In the genomic region with DNA sequence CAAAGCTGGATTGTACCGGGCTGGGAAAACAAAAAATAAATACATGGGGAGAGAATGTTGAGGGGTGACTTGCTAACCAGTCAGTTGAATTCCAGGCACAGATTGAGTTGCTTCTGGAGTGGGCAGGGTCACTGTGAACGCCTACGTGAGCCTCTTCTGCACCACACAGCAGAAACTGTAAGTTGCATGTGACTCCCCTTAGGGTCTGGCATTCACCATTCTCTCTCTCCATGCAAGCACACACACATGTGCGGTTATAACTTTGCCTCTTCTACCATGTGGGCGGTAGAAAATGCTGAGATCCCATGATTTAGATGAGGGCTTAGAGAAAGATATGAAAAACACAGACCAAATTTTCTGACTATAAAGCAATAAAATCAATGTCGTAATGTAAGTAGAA, we compare ENCODE assay signal across 23 cellular contexts.
A peak's percentile ranks its signal among the peaks of the same experiment; 100 is the strongest.
DNase-seq lines count a peak whose midpoint lies in the region; ATAC-seq and TF ChIP-seq lines count a peak whose summit lies in the region.
"Had no signal": no experiment of that assay in that cellular context is flagged by ENCODE, and none has a peak within 500 bp of the region (broad histone marks: within the 10 kb centered on the region; RNA-seq: fewer than 3 reads in every experiment).

No MANE protein-coding gene starts in this region.

- H4K5ac ChIP-seq in IMR-90 (ENCODE audit: low read depth, low read length) = peak overlapping the region; percentile 95

- H3K4me3 ChIP-seq in IMR-90 (ENCODE audit: insufficient read depth, low read depth, low read length) (no peak overlapping the region), smooth muscle cell (no peak overlapping the region)
- H3K4me3 ChIP-seq: ascending aorta, ovary, PC-9 had no signal

- H3K9ac ChIP-seq in IMR-90 (ENCODE audit: low read depth, low read length) = peak overlapping the region; percentile 47
- peak overlapping the region; percentile 90 for H3K9ac ChIP-seq in smooth muscle cell (ENCODE audit: low read depth)

- H2AK9ac ChIP-seq in IMR-90 (replicated peaks; ENCODE audit: low read depth, low read length, poor library complexity) = peak overlapping the region; percentile 25

- H2BK5ac ChIP-seq in IMR-90 (ENCODE audit: low read depth, low read length, poor library complexity, severe bottlenecking) = peak overlapping the region; percentile 89

- no peaks in the 10 kb centered on the region for H3K9me3 ChIP-seq in IMR-90 (ENCODE audit: control insufficient read depth, insufficient read depth, low read length)
- no peaks in the 10 kb centered on the region for H3K9me3 ChIP-seq in smooth muscle cell (replicated peaks; ENCODE audit: low read depth)
- H3K9me3 ChIP-seq: ascending aorta, ovary had no signal

- peak overlapping the region; percentile 56; the same call in 1 of the 2 replicates for H3K56ac ChIP-seq in IMR-90 (ENCODE audit: extremely low read depth, insufficient read depth, low read length)

- POLR2A ChIA-PET in IMR-90 (lab: Charles Lee; ENCODE audit: unreplicated experiment) = no interaction called here

- peak overlapping the region; percentile 95 for H3K4ac ChIP-seq in IMR-90 (ENCODE audit: low read depth, low read length)

- H4K8ac ChIP-seq in IMR-90 (ENCODE audit: low read depth in 2 of 2, low read length in 2 of 2) = peak overlapping the region; percentile 85 to 97

- H3F3A ChIP-seq in smooth muscle cell (ENCODE audit: low read depth) = peaks cover 60% of the 10 kb centered on the region

- intact Hi-C loops in IMR-90 (cut with micrococcal nuclease) = no loop called here

- peak overlapping the region; percentile 99 for H2BK15ac ChIP-seq in IMR-90 (ENCODE audit: low read depth, low read length)

- CTCF ChIA-PET in IMR-90 (lab: Yijun Ruan, JAX) = no interaction called here

- peak overlapping the region; percentile 91 for H4K91ac ChIP-seq in IMR-90 (ENCODE audit: insufficient read depth, low read depth, low read length)

- peak overlapping the region; percentile 70 for H3K23ac ChIP-seq in IMR-90 (ENCODE audit: low read depth, low read length)

- H2AFZ ChIP-seq in IMR-90 (replicated peaks; ENCODE audit: low read length, poor library complexity) = peak overlapping the region; percentile 5
- no peak overlapping the region for H2AFZ ChIP-seq in smooth muscle cell (ENCODE audit: low read depth)
- H2AFZ ChIP-seq: PC-9 had no signal

- H3K36me3 ChIP-seq in IMR-90 (ENCODE audit: control insufficient read depth, insufficient read depth, low read length) (no peaks in the 10 kb centered on the region), smooth muscle cell (ENCODE audit: low read depth) (no peaks in the 10 kb centered on the region)
- H3K36me3 ChIP-seq: ascending aorta, ovary had no signal

- H3K4me1 ChIP-seq in IMR-90 (ENCODE audit: control insufficient read depth, insufficient read depth, low read length) (peaks cover 12% of the 10 kb centered on the region), smooth muscle cell (ENCODE audit: low read depth) (peaks cover 9% of the 10 kb centered on the region)
- H3K4me1 ChIP-seq: ascending aorta had no signal

- TF ChIP-seq CTCF in IMR-90 (conservative IDR thresholded peaks at IDR 0.05; ENCODE audit: low read depth, low read length) = no peak
- no peak for TF ChIP-seq CTCF in smooth muscle cell (IDR thresholded peaks at IDR 0.05; ENCODE audit: borderline replicate concordance, insufficient read depth, poor library complexity, severe bottlenecking)

- DNase-seq in IMR-90 = peak; percentile 44
- DNase-seq in amniotic epithelial cell (ENCODE audit: low read depth) = peak; percentile 69
- DNase-seq in left kidney (ENCODE audit: low read depth, low spot score) = peak; percentile 16
- no peak for DNase-seq in smooth muscle cell (lab: John Stamatoyannopoulos, UW; ENCODE audit: unreplicated experiment)
- DNase-seq in NCI-H1694 (lab: John Stamatoyannopoulos, UW) = no peak
- no peak for DNase-seq in GM03348 (ENCODE audit: low spot score)
- DNase-seq: activated B cell treated with CpG ODN at 0.5 μM for 24 hours; activated CD4-positive, alpha-beta T cell treated with anti-CD3 and anti-CD28 coated beads, Interleukin-2, amount 50 U/mL, for 4 hours; activated naive CD4-positive, alpha-beta T cell treated with anti-CD3 and anti-CD28 coated beads, Interleukin-2, amount 50 U/mL, for 16 hours; CD4-positive, alpha-beta memory T cell; central memory CD4-positive, alpha-beta T cell; NCI-H1092; NCI-H187; NCI-H526; PC-9; SIG-M5; stimulated activated CD4-positive, alpha-beta T cell treated with anti-CD3 and anti-CD28 coated beads, Interleukin-12 subunit alpha, Interleukin-12 subunit beta, amount 100 ng/mL, for 4 hours; stimulated activated CD4-positive, alpha-beta T cell treated with anti-CD3 and anti-CD28 coated beads, Interleukin-4, amount 100 ng/mL, for 1 hour; T-cell had no signal

- H3K4me2 ChIP-seq in IMR-90 (ENCODE audit: low read depth, low read length) (peak overlapping the region; percentile 16; the same call in 1 of the 2 replicates), smooth muscle cell (peak overlapping the region; percentile 66)
- H3K4me2 ChIP-seq: PC-9 had no signal

- no CpG with 5 or more reads among the region's 6 CpGs for WGBS in IMR-90 (ENCODE audit: extremely low coverage in 2 of 2, insufficient read length in 1 of 2), 2 experiments
- 38% methylated on average over 6 of the region's 6 CpGs for WGBS in smooth muscle cell (ENCODE audit: low lambda C conversion rate)

- H2AK5ac ChIP-seq in IMR-90 (ENCODE audit: low read depth, low read length) = peak overlapping the region; percentile 98

- ATAC-seq in IMR-90 (ENCODE audit: low read depth) (peak; percentile 16), GM19397 (IDR thresholded peaks at IDR 0.05; ENCODE audit: unreplicated experiment) (no peak)
- ATAC-seq: activated T-helper 17 cell treated with anti-CD3 and anti-CD28 coated beads, Interleukin-2, amount 50 U/mL, for 72 hours; T-cell had no signal

- H3K14ac ChIP-seq in IMR-90 (replicated peaks; ENCODE audit: low read depth, low read length) = peak overlapping the region; percentile 79

- H2BK120ac ChIP-seq in IMR-90 (ENCODE audit: low read depth, low read length) = peak overlapping the region; percentile 97

- peaks cover 9% of the 10 kb centered on the region for H3K79me2 ChIP-seq in smooth muscle cell (ENCODE audit: low read depth)

- peaks cover 35% of the 10 kb centered on the region for H3K9me1 ChIP-seq in IMR-90 (ENCODE audit: insufficient read depth, low read length)

- H2BK20ac ChIP-seq in IMR-90 (ENCODE audit: low read depth, low read length) = peak overlapping the region; percentile 90

- H3K27ac ChIP-seq in IMR-90 (ENCODE audit: insufficient read depth, low read length) = peak overlapping the region; percentile 96
- H3K27ac ChIP-seq in smooth muscle cell (ENCODE audit: low read depth) = peak overlapping the region; percentile 100
- H3K27ac ChIP-seq: ascending aorta, PC-9 had no signal

- dilution Hi-C loops in IMR-90 (cut with HindIII; ENCODE audit: low sequenced_read_pairs, unreplicated experiment) = no loop called here

- no TSS peak for BruUV-seq in IMR-90 (replicated peaks; lab: Mats Ljungman, UMichigan)

- H3K27me3 ChIP-seq in IMR-90 (ENCODE audit: control insufficient read depth, insufficient read depth, low read length) (no peaks in the 10 kb centered on the region), smooth muscle cell (ENCODE audit: low read depth) (no peaks in the 10 kb centered on the region)
- H3K27me3 ChIP-seq: ascending aorta, ovary had no signal

- H3K18ac ChIP-seq in IMR-90 (ENCODE audit: low read depth, low read length) = peak overlapping the region; percentile 95

- no peak for TF ChIP-seq POLR2A in IMR-90 (IDR thresholded peaks at IDR 0.05; ENCODE audit: low read depth, low read length)

- H3K79me1 ChIP-seq in IMR-90 (ENCODE audit: low read depth in 1 of 2, low read length in 2 of 2) = peaks cover 0 to 29% of the 10 kb centered on the region in 2 experiments; a peak in 3 of 4 replicates

- H4K20me1 ChIP-seq in IMR-90 (ENCODE audit: insufficient read depth, low read length) (no peaks in the 10 kb centered on the region), smooth muscle cell (ENCODE audit: low read depth) (no peaks in the 10 kb centered on the region)

- no peak for TF ChIP-seq RAD21 in IMR-90 (IDR thresholded peaks at IDR 0.05; ENCODE audit: low read length)

- in situ Hi-C loops in IMR-90 (cut with MboI; ENCODE audit: low sequenced_read_pairs) = no loop called here

TF ChIP-seq in IMR-90, 13 proteins besides CTCF, POLR2A, EP300 and RAD21:
- TF ChIP-seq MAFK (IDR thresholded peaks at IDR 0.05; ENCODE audit: low read depth, low read length) (no peak), SMC3 (IDR thresholded peaks at IDR 0.05; ENCODE audit: low read depth, low read length) (no peak), FOS (IDR thresholded peaks at IDR 0.05; ENCODE audit: low read depth, low read length) (no peak), NFE2L2 (IDR thresholded peaks at IDR 0.05; ENCODE audit: low read depth, low read length) (no peak), CHD1 (IDR thresholded peaks at IDR 0.05; ENCODE audit: low read depth, low read length) (no peak), CEBPB (IDR thresholded peaks at IDR 0.05; ENCODE audit: low read depth, low read length) (no peak), RCOR1 (IDR thresholded peaks at IDR 0.05; ENCODE audit: insufficient replicate concordance, low read length) (no peak), BHLHE40 (IDR thresholded peaks at IDR 0.05; ENCODE audit: low read depth, low read length) (no peak), RFX5 (IDR thresholded peaks at IDR 0.05; ENCODE audit: low read depth, low read length) (no peak)
TF ChIP-seq in IMR-90: peak in this region for 0.

Comparison
In these comparisons a context has a peak if more than half of its experiments do, and no peak if none do; other contexts are left out.
1. DNase-seq: peak in IMR-90 (single experiment), amniotic epithelial cell (single experiment) and left kidney (single experiment); none in smooth muscle cell (single experiment), NCI-H1694 (single experiment) and GM03348 (single experiment).